ENCODE assay signal across 1 cellular context in the genomic region with DNA sequence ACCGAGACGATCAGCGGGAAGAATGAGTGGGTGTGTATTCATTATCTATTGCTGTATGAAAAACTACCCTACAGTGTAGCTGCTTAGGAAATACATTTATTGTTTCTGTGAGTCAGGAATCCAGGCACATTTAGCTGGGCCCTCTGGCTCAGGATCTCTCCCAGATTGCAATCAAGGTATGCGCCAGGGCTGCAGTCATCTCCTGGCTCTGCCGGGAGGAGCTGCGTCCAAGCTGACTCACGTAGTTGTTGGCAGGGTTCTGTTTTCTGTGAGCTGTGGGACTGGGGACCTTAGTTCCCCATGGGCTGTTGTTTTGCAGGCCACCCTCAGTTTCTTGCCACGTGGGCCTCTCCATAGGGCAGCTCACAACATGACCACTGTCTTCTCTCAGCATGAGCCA.
TF ChIP-seq lines count a peak whose summit lies in the region.

No MANE protein-coding gene starts in this region.

TF ChIP-seq in H1, 55 proteins besides CTCF, POLR2A, EP300 and RAD21 (continued from another document):
- TF ChIP-seq RFX5 (IDR thresholded peaks at IDR 0.05; ENCODE audit: borderline replicate concordance, low read depth, low read length) (no peak), ASH2L (IDR thresholded peaks at IDR 0.05; ENCODE audit: low read length) (no peak), RBBP5 (IDR thresholded peaks at IDR 0.05; ENCODE audit: borderline replicate concordance, low read depth, low read length) (no peak), PHF8 (conservative IDR thresholded peaks at IDR 0.05; ENCODE audit: low read depth, low read length) (no peak), SP2 (IDR thresholded peaks at IDR 0.05; ENCODE audit: low read length) (no peak), SIN3A (conservative IDR thresholded peaks at IDR 0.05 in 1 of 2, IDR thresholded peaks at IDR 0.05 in 1 of 2; ENCODE audit: low read depth in 1 of 2, low read length in 2 of 2) (no peak), SP4 (IDR thresholded peaks at IDR 0.05; ENCODE audit: low read length) (no peak), TBP (IDR thresholded peaks at IDR 0.05; ENCODE audit: low read depth, low read length) (no peak)
- TF ChIP-seq, protein P1, sequence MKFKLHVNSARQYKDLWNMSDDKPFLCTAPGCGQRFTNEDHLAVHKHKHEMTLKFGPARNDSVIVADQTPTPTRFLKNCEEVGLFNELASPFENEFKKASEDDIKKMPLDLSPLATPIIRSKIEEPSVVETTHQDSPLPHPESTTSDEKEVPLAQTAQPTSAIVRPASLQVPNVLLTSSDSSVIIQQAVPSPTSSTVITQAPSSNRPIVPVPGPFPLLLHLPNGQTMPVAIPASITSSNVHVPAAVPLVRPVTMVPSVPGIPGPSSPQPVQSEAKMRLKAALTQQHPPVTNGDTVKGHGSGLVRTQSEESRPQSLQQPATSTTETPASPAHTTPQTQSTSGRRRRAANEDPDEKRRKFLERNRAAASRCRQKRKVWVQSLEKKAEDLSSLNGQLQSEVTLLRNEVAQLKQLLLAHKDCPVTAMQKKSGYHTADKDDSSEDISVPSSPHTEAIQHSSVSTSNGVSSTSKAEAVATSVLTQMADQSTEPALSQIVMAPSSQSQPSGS (IDR thresholded peaks at IDR 0.05; ENCODE audit: low read length), result no peak
